In the genomic region with DNA sequence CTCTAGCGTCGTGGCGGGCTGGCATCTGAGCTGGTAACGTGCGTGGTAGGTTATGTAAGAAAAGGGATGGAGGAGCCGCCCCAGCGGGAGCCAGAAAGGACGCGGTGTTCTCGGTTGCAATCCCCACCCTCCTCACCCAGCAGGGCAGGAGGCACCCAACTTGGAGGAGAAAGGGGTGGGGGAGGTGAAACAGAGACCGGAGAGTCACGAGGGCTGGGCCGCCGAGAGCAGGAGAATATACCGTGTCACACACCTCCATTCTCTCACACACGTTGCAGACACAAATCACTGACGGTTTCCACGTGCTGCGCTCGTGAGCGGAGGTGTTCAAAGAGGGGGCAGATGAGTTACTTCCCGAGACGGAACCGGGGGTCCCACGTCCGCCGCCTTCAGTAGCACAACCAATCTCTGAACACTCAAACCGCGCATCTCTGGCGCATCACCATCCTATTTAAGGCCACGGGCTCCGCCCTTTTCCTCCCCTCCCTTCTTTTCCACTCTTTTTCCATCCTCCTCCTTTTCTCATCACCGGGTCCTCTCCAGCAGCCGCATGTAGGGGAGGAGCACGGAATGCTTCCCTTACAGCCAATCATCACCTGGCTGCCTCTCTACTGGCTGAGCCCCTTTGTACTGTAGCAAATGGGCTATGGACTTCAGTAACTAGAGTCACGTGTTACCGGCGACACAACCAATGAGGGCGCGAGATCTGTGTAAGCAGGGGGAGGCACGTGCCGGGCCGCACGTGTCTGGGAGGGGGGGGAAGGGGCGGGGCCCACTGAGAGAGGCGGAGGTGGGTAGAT, we compare ENCODE assay signal across 8 cellular contexts. TPM values are rescaled to one million over a fixed set of nuclear protein-coding genes. Genes with fewer than 3 reads are reported as not detected.
DNase-seq lines count a peak whose midpoint lies in the region; ATAC-seq, FAIRE-seq and TF ChIP-seq lines count a peak whose summit lies in the region.

CIART (plus strand) TSS at position 797 of the 800 bp plus-strand sequence. CDS start 714 bp downstream, outside the sequence.

- H3K36me3 ChIP-seq in HUES64 (ENCODE audit: insufficient read depth, low read length): peaks cover 19% of the 10 kb centered on the region
- H3K36me3 ChIP-seq in esophagus squamous epithelium: peaks cover 0 to 29% (median 0%) of the 10 kb centered on the region in 3 donors
- H3K36me3 ChIP-seq in mucosa of rectum (ENCODE audit: control insufficient read depth in 2 of 2, insufficient read depth in 2 of 2, low read length in 2 of 2): peaks cover 0 to 7% of the 10 kb centered on the region in 2 donors

- H3K9me3 ChIP-seq in HUES64 (ENCODE audit: insufficient read depth, low read depth, low read length) (no peaks in the 10 kb centered on the region), esophagus squamous epithelium (no peaks in the 10 kb centered on the region), mucosa of rectum (ENCODE audit: control insufficient read depth in 2 of 2, low read length in 2 of 2) (no peaks in the 10 kb centered on the region)

- peaks cover 2% of the 10 kb centered on the region for H3K36me3 Mint-ChIP-seq in activated T-helper 1 cell treated with anti-CD3 and anti-CD28 coated beads, Interleukin-12 subunit alpha, Interleukin-12 subunit beta, Interleukin-2, Interleukin-4 antibody, amounts not matched to agents 30 ng/mL and 10 ng/mL and 1 ng/mL, durations not matched to agents 14 hours and 24 hours and 36 hours (ENCODE audit: low read depth)

- FAIRE-seq in D721Med (lab: Jason Lieb, UNC): no peak

- peaks cover 38% of the 10 kb centered on the region for H3K4me1 Mint-ChIP-seq in activated T-helper 1 cell treated with anti-CD3 and anti-CD28 coated beads, Interleukin-12 subunit alpha, Interleukin-12 subunit beta, Interleukin-2, Interleukin-4 antibody, amounts not matched to agents 30 ng/mL and 10 ng/mL and 1 ng/mL, durations not matched to agents 14 hours and 24 hours and 36 hours (ENCODE audit: low read depth)

- H3K9me3 Mint-ChIP-seq in activated T-helper 1 cell treated with anti-CD3 and anti-CD28 coated beads, Interleukin-12 subunit alpha, Interleukin-12 subunit beta, Interleukin-2, Interleukin-4 antibody, amounts not matched to agents 30 ng/mL and 10 ng/mL and 1 ng/mL, durations not matched to agents 14 hours and 24 hours and 36 hours: no peaks in the 10 kb centered on the region

- H3K4me1 ChIP-seq in HUES64 (ENCODE audit: insufficient read depth, low read length) (peaks cover 8% of the 10 kb centered on the region; the same call in 1 of the 2 replicates), esophagus squamous epithelium (peaks cover 10 to 41% (median 22%) of the 10 kb centered on the region in 3 donors), mucosa of rectum (ENCODE audit: control insufficient read depth in 2 of 2, insufficient read depth in 2 of 2, low read length in 2 of 2) (peaks cover 19% of the 10 kb centered on the region in 2 donors)

- H3K27ac ChIP-seq in HUES64 (ENCODE audit: low read depth, low read length): peak within 1 kb of the TSS; percentile 69; the same call in 1 of the 2 replicates
- peak within 1 kb of the TSS; percentile 85 to 95 (median 92) for H3K27ac ChIP-seq in esophagus squamous epithelium
- peak within 1 kb of the TSS; percentile 73 to 79 for H3K27ac ChIP-seq in mucosa of rectum (ENCODE audit: low read depth in 2 of 2, low read length in 2 of 2)

- intact Hi-C loops in activated T-helper 1 cell treated with anti-CD3 and anti-CD28 coated beads, Interleukin-12 subunit alpha, Interleukin-12 subunit beta, Interleukin-2, Interleukin-4 antibody, amounts not matched to agents 30 ng/mL and 10 ng/mL and 1 ng/mL, durations not matched to agents 14 hours and 24 hours and 36 hours (cut with micrococcal nuclease): loop anchor here (1.0 to 5.0 kb wide), 5 partner anchors 11 to 46 kb away; partner anchors contain the start of genes ANP32E, APH1A, MRPS21 and PRPF3
- intact Hi-C loops in esophagus squamous epithelium (cut with DNase I): no loop called here

- TF ChIP-seq CTCF in esophagus squamous epithelium (IDR thresholded peaks at IDR 0.05): no peak
- TF ChIP-seq CTCF in D721Med (IDR thresholded peaks at IDR 0.05; ENCODE audit: insufficient read depth, missing control alignments): no peak

- peak in 2 of 4 donors; percentile 20 to 58 for TF ChIP-seq POLR2A in esophagus squamous epithelium (IDR thresholded peaks at IDR 0.05)

- peak; percentile 68 for ATAC-seq in GM18511 (IDR thresholded peaks at IDR 0.05; ENCODE audit: unreplicated experiment)

- peak within 1 kb of the TSS; percentile 87 for H3K4me3 Mint-ChIP-seq in activated T-helper 1 cell treated with anti-CD3 and anti-CD28 coated beads, Interleukin-12 subunit alpha, Interleukin-12 subunit beta, Interleukin-2, Interleukin-4 antibody, amounts not matched to agents 30 ng/mL and 10 ng/mL and 1 ng/mL, durations not matched to agents 14 hours and 24 hours and 36 hours

- H3K4me3 ChIP-seq in HUES64 (ENCODE audit: low read length) (peak within 1 kb of the TSS; percentile 68), esophagus squamous epithelium (peak within 1 kb of the TSS; percentile 32 to 69 (median 60)), mucosa of rectum (ENCODE audit: low read length in 2 of 2) (peak within 1 kb of the TSS; percentile 65 to 80)

- H3K27me3 Mint-ChIP-seq in activated T-helper 1 cell treated with anti-CD3 and anti-CD28 coated beads, Interleukin-12 subunit alpha, Interleukin-12 subunit beta, Interleukin-2, Interleukin-4 antibody, amounts not matched to agents 30 ng/mL and 10 ng/mL and 1 ng/mL, durations not matched to agents 14 hours and 24 hours and 36 hours (ENCODE audit: insufficient read depth): peaks cover 4% of the 10 kb centered on the region

- DNase-seq in OCI-M1 (lab: John Stamatoyannopoulos, UW): peak; percentile 75
- DNase-seq in activated T-helper 1 cell treated with anti-CD3 and anti-CD28 coated beads, Interleukin-12 subunit alpha, Interleukin-12 subunit beta, Interleukin-2, Interleukin-4 antibody, amounts not matched to agents 30 ng/mL and 10 ng/mL and 1 ng/mL, durations not matched to agents 14 hours and 24 hours and 36 hours (ENCODE audit: low spot score): peak; percentile 69
- DNase-seq in esophagus squamous epithelium (lab: John Stamatoyannopoulos, UW): peak; percentile 64
- DNase-seq in stimulated activated CD8-positive, alpha-beta memory T cell treated with anti-CD3 and anti-CD28 coated beads, Interleukin-4, amount 100 ng/mL, for 1 hour (ENCODE audit: low read depth in 2 of 2, low spot score in 1 of 2): peak; percentile 38 to 57
- no peak for DNase-seq in D721Med (ENCODE audit: insufficient read length, low spot score)

- H3K9ac ChIP-seq in HUES64 (ENCODE audit: low read depth, low read length) (peak within 1 kb of the TSS; percentile 81), mucosa of rectum (ENCODE audit: low read depth in 1 of 2, low read length in 2 of 2) (peak within 1 kb of the TSS; percentile 63 to 66)

- peak within 1 kb of the TSS; percentile 80 for H3K27ac Mint-ChIP-seq in activated T-helper 1 cell treated with anti-CD3 and anti-CD28 coated beads, Interleukin-12 subunit alpha, Interleukin-12 subunit beta, Interleukin-2, Interleukin-4 antibody, amounts not matched to agents 30 ng/mL and 10 ng/mL and 1 ng/mL, durations not matched to agents 14 hours and 24 hours and 36 hours

- 27% methylated on average over 39 of the region's 46 CpGs for WGBS in HUES64
- WGBS in esophagus squamous epithelium, 2 donors: 1 to 2% methylated on average over 37 to 46 of the region's 46 CpGs

- H3K27me3 ChIP-seq in HUES64 (ENCODE audit: insufficient read depth, low read length): peaks cover 13% of the 10 kb centered on the region
- H3K27me3 ChIP-seq in esophagus squamous epithelium: no peaks in the 10 kb centered on the region
- no peaks in the 10 kb centered on the region for H3K27me3 ChIP-seq in mucosa of rectum (ENCODE audit: control insufficient read depth in 2 of 2, insufficient read depth in 2 of 2, low read length in 2 of 2)

RNA-seq across cellular contexts. Expression of gene CIART, which starts in this region (rescaled TPM):
- 7.2 TPM for polyA plus RNA-seq in HUES64 (2013, experiment 1 of 2)
- 8.2 TPM for polyA plus RNA-seq in HUES64 (2013, experiment 2 of 2)
- 3.4 TPM in 2 replicates for total RNA-seq in activated T-helper 1 cell treated with anti-CD3 and anti-CD28 coated beads, Interleukin-12 subunit alpha, Interleukin-12 subunit beta, Interleukin-2, Interleukin-4 antibody, amounts not matched to agents 30 ng/mL and 10 ng/mL and 1 ng/mL, durations not matched to agents 14 hours and 24 hours and 36 hours
- total RNA-seq in esophagus squamous epithelium: 1 to 10 TPM in 2 of 4 donors, under 1 TPM in 1, not detected in 1; 0.61 to 6.7 (median 2.5) TPM
